8 cellular contexts compared by ENCODE assay signal in the genomic region with DNA sequence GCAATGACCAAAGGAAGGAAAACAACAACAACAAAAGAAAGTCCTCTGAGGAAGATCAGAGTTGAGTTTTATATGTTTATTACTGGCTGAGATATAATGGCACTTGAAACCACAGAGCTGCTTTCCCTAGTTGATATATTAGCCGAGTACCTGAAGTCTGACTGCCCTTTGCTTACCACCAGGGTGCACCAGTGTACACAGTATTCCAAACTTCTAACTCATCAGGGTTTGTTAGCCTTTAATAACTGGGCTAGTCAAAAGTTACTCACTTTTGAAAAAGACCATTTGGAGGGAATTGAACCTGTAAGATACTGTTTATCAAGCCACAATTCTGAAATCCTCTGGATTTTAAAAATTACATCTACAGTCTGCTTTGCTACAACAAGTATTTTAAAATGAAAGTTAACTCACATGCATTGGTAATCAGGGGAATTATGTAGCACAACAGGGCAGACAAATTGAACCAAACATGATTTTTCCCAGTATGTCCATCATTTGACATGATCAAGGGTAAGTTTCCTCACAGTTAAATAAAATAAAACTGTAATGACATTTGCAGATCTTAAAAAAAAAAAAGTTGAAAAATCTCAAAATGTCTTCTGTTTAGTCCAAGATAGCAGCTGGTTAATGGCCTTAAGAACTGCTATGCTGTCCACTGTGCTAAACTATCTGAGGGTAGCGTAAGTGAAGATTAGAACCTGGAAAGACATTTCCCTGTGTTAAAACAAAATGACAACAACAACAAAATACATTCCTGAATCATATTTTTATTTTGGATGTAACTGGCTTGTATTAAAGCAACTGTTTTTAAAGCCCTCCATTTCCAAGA.
A peak's percentile ranks its signal among the peaks of the same experiment; 100 is the strongest.
DNase-seq lines count a peak whose midpoint lies in the region; ATAC-seq and TF ChIP-seq lines count a peak whose summit lies in the region.

No MANE protein-coding gene starts in this region.

- no peaks in the 10 kb centered on the region for H3K27me3 Mint-ChIP-seq in effector memory CD8-positive, alpha-beta T cell

- no peak overlapping the region for H3K27ac Mint-ChIP-seq in effector memory CD8-positive, alpha-beta T cell
- no peak overlapping the region for H3K27ac Mint-ChIP-seq in stimulated activated effector memory CD8-positive, alpha-beta T cell treated with anti-CD3 and anti-CD28 coated beads, Interleukin-12 subunit alpha, Interleukin-12 subunit beta, amount 100 ng/mL, for 72 hours

- TF ChIP-seq CTCF in GM20000 (IDR thresholded peaks at IDR 0.05; ENCODE audit: extremely low read depth, missing control alignments) (peak; percentile 35), fibroblast of mammary gland (conservative IDR thresholded peaks at IDR 0.05; ENCODE audit: control insufficient read depth, insufficient read depth, low read depth, low read length) (peak; percentile 94)

- H3K4me1 Mint-ChIP-seq in effector memory CD8-positive, alpha-beta T cell (ENCODE audit: low read depth in 2 of 2): no peaks in the 10 kb centered on the region
- H3K4me1 Mint-ChIP-seq in stimulated activated effector memory CD8-positive, alpha-beta T cell treated with anti-CD3 and anti-CD28 coated beads, Interleukin-12 subunit alpha, Interleukin-12 subunit beta, amount 100 ng/mL, for 72 hours: no peaks in the 10 kb centered on the region

- no peaks in the 10 kb centered on the region for H3K36me3 Mint-ChIP-seq in effector memory CD8-positive, alpha-beta T cell (ENCODE audit: insufficient read depth)
- H3K36me3 Mint-ChIP-seq in stimulated activated effector memory CD8-positive, alpha-beta T cell treated with anti-CD3 and anti-CD28 coated beads, Interleukin-12 subunit alpha, Interleukin-12 subunit beta, amount 100 ng/mL, for 72 hours: no peaks in the 10 kb centered on the region

- no peak for ATAC-seq in effector memory CD8-positive, alpha-beta T cell (replicated peaks)
- no peak for ATAC-seq in stimulated activated effector memory CD8-positive, alpha-beta T cell treated with anti-CD3 and anti-CD28 coated beads, Interleukin-12 subunit alpha, Interleukin-12 subunit beta, amount 100 ng/mL, for 72 hours

- H3K9me3 Mint-ChIP-seq in effector memory CD8-positive, alpha-beta T cell: no peaks in the 10 kb centered on the region
- no peaks in the 10 kb centered on the region for H3K9me3 Mint-ChIP-seq in stimulated activated effector memory CD8-positive, alpha-beta T cell treated with anti-CD3 and anti-CD28 coated beads, Interleukin-12 subunit alpha, Interleukin-12 subunit beta, amount 100 ng/mL, for 72 hours

- no peak overlapping the region for H3K4me3 ChIP-seq in fibroblast of mammary gland (ENCODE audit: control insufficient read depth, low read depth, low read length)

- no peak overlapping the region for H3K4me3 Mint-ChIP-seq in effector memory CD8-positive, alpha-beta T cell
- no peak overlapping the region for H3K4me3 Mint-ChIP-seq in stimulated activated effector memory CD8-positive, alpha-beta T cell treated with anti-CD3 and anti-CD28 coated beads, Interleukin-12 subunit alpha, Interleukin-12 subunit beta, amount 100 ng/mL, for 72 hours

- DNase-seq in EH (ENCODE audit: low read depth) (peak; percentile 69), GM20000 (ENCODE audit: low spot score) (peak; percentile 20), HS-5 (ENCODE audit: low read depth) (peak; percentile 64), SHP77 (lab: John Stamatoyannopoulos, UW) (peak; percentile 40 to 58), fibroblast of mammary gland (ENCODE audit: low read depth) (peak; percentile 81), non-pigmented ciliary epithelial cell (ENCODE audit: low read depth) (peak; percentile 28)
- no peak for DNase-seq in effector memory CD8-positive, alpha-beta T cell
- no peak for DNase-seq in stimulated activated effector memory CD8-positive, alpha-beta T cell treated with anti-CD3 and anti-CD28 coated beads, Interleukin-12 subunit alpha, Interleukin-12 subunit beta, amount 100 ng/mL, for 72 hours (ENCODE audit: low spot score in 2 of 2)

Comparison
In these comparisons a context has a peak if more than half of its experiments do, and no peak if none do; other contexts are left out.
1. DNase-seq: peak in EH (single experiment), GM20000 (single experiment), HS-5 (single experiment), SHP77 (2 of 2), fibroblast of mammary gland (single experiment) and non-pigmented ciliary epithelial cell (single experiment); none in effector memory CD8-positive, alpha-beta T cell (0 of 3) and stimulated activated effector memory CD8-positive, alpha-beta T cell treated with anti-CD3 and anti-CD28 coated beads, Interleukin-12 subunit alpha, Interleukin-12 subunit beta, amount 100 ng/mL, for 72 hours (0 of 2).